In the genomic region with DNA sequence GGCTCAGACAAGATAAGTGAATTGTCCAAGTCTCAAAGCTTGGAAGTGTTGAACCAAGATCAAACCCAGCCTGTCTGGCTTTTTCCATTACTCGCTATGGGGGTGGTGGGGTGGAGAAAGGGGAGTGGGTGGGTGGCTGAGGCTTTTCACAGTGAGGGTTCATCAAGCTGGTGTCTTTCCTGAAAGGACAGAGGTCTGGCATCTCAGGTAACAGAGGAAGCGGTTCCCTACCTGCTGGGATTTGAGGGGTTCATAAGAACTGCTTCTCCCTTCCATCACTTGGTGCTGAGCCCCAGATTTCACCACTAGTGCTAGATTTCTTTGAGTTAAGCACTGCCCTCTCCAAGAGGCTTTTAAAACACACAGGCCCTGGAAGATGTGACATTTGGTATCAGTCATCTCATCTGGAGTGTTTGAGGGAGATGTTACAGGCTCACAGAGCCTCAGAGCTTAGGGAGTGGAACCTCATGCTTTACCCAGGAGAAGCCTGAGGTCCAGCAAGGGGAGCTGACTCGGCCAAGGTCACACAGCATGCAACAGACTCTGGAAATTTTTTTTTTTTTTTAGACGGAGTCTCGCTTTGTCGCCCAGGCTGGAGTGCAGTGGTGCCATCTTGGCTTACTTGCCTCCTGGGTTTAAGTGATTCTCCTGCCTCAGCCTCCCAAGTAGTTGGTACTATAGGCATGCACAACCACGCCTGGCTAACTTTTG, we compare ENCODE assay signal across 24 cellular contexts. TPM values are rescaled to one million over a fixed set of nuclear protein-coding genes. Genes with fewer than 3 reads are reported as not detected.
DNase-seq lines count a peak whose midpoint lies in the region; ATAC-seq and TF ChIP-seq lines count a peak whose summit lies in the region.
"Had no signal": no experiment of that assay in that cellular context is flagged by ENCODE, and none has a peak within 500 bp of the region (broad histone marks: within the 10 kb centered on the region; RNA-seq: fewer than 3 reads in every experiment).

No MANE protein-coding gene starts in this region.

- H3K4me1 ChIP-seq in body of pancreas: peaks cover 44% of the 10 kb centered on the region
- H3K4me1 ChIP-seq in sigmoid colon: peaks cover 0 to 7% (median 5%) of the 10 kb centered on the region in 4 donors

- no peaks in the 10 kb centered on the region for H3K27me3 ChIP-seq in body of pancreas
- no peaks in the 10 kb centered on the region for H3K27me3 ChIP-seq in sigmoid colon
- H3K27me3 ChIP-seq: SJSA1 had no signal

- intact Hi-C loops in activated CD4-positive, alpha-beta T cell treated with anti-CD3 and anti-CD28 coated beads for 36 hours (cut with DNase I, micrococcal nuclease): no loop called here
- intact Hi-C loops in body of pancreas (cut with DNase I) (loop anchor here (10.0 kb wide), 1 partner anchor 99 kb away; no protein-coding TSS in a partner anchor), sigmoid colon (cut with DNase I) (no loop called here)

- TF ChIP-seq CTCF in body of pancreas (IDR thresholded peaks at IDR 0.05) (no peak), mesothelial cell of epicardium (IDR thresholded peaks at IDR 0.05; ENCODE audit: unreplicated experiment) (no peak), sigmoid colon (IDR thresholded peaks at IDR 0.05) (no peak)

- no peak overlapping the region for H3K27ac Mint-ChIP-seq in activated CD4-positive, alpha-beta T cell treated with anti-CD3 and anti-CD28 coated beads for 36 hours
- H3K27ac Mint-ChIP-seq in mesothelial cell of epicardium: peak overlapping the region; percentile 85
- H3K27ac Mint-ChIP-seq: B cell, H9, HFFc6 had no signal

- POLR2A ChIA-PET in activated CD4-positive, alpha-beta T cell treated with anti-CD3 and anti-CD28 coated beads for 36 hours (lab: Charles Lee): interaction anchor here (1.0 kb wide), 1 partner anchor 11 kb away, joined by 3 read pairs; no protein-coding TSS in a partner anchor

- H3K27ac ChIP-seq in body of pancreas (peak overlapping the region in 3 of 4 donors; percentile 64 to 67 (median 66)), sigmoid colon (no peak overlapping the region)
- H3K27ac ChIP-seq: 22Rv1, GM23248, SJSA1 had no signal

- ATAC-seq in activated CD4-positive, alpha-beta T cell treated with anti-CD3 and anti-CD28 coated beads for 36 hours: peak; percentile 17
- no peak for ATAC-seq in body of pancreas
- ATAC-seq: PC-3, Right ventricle myocardium inferior had no signal

- H3K9me3 ChIP-seq in body of pancreas: no peaks in the 10 kb centered on the region
- no peaks in the 10 kb centered on the region for H3K9me3 ChIP-seq in sigmoid colon
- H3K9me3 ChIP-seq: SJSA1 had no signal

- WGBS in body of pancreas, 2 donors: 68 to 76% methylated on average over 7 of the region's 7 CpGs
- 90 to 94% methylated on average over 7 of the region's 7 CpGs for WGBS in sigmoid colon, 2 donors

- H3K36me3 Mint-ChIP-seq in activated CD4-positive, alpha-beta T cell treated with anti-CD3 and anti-CD28 coated beads for 36 hours (ENCODE audit: low read depth): no peaks in the 10 kb centered on the region
- H3K36me3 Mint-ChIP-seq in mesothelial cell of epicardium: no peaks in the 10 kb centered on the region

- CTCF ChIA-PET in activated CD4-positive, alpha-beta T cell treated with anti-CD3 and anti-CD28 coated beads for 36 hours (lab: Charles Lee): interaction anchor here (0.6 to 3.0 kb wide), 8 partner anchors 10 to 525 kb away, joined by 3 to 10 read pairs (median 4); no protein-coding TSS in a partner anchor

- no peaks in the 10 kb centered on the region for H3K36me3 ChIP-seq in body of pancreas (replicated peaks in 1 of 2; ENCODE audit: insufficient read depth in 1 of 2, low read depth in 2 of 2)
- H3K36me3 ChIP-seq in sigmoid colon: no peaks in the 10 kb centered on the region
- H3K36me3 ChIP-seq: SJSA1 had no signal

- TF ChIP-seq POLR2A in body of pancreas (IDR thresholded peaks at IDR 0.05) (no peak), sigmoid colon (IDR thresholded peaks at IDR 0.05) (no peak)

- no peaks in the 10 kb centered on the region for H3K27me3 Mint-ChIP-seq in activated CD4-positive, alpha-beta T cell treated with anti-CD3 and anti-CD28 coated beads for 36 hours
- no peaks in the 10 kb centered on the region for H3K27me3 Mint-ChIP-seq in mesothelial cell of epicardium (ENCODE audit: low read depth)

- TF ChIP-seq EP300 in sigmoid colon (IDR thresholded peaks at IDR 0.05): no peak

- no peak overlapping the region for H3K4me3 Mint-ChIP-seq in activated CD4-positive, alpha-beta T cell treated with anti-CD3 and anti-CD28 coated beads for 36 hours
- H3K4me3 Mint-ChIP-seq in mesothelial cell of epicardium: no peak overlapping the region
- H3K4me3 Mint-ChIP-seq: B cell, H9, HFFc6 had no signal

- no peak overlapping the region for H3K4me3 ChIP-seq in body of pancreas
- H3K4me3 ChIP-seq in sigmoid colon: no peak overlapping the region
- H3K4me3 ChIP-seq: GM23248, SJSA1 had no signal

- peaks cover 4% of the 10 kb centered on the region for H3K4me1 Mint-ChIP-seq in activated CD4-positive, alpha-beta T cell treated with anti-CD3 and anti-CD28 coated beads for 36 hours
- peaks cover 43% of the 10 kb centered on the region for H3K4me1 Mint-ChIP-seq in mesothelial cell of epicardium
- H3K4me1 Mint-ChIP-seq: B cell had no signal

- no peak for DNase-seq in activated CD4-positive, alpha-beta T cell treated with anti-CD3 and anti-CD28 coated beads for 36 hours
- DNase-seq in activated CD4-positive, alpha-beta T cell treated with anti-CD3 and anti-CD28 coated beads for 48 hours: no peak
- peak in 1 of 4 donors; percentile 10 for DNase-seq in body of pancreas
- no peak for DNase-seq in mesothelial cell of epicardium (ENCODE audit: low spot score in 2 of 2, unreplicated experiment in 2 of 2)
- peak; percentile 22 for DNase-seq in sigmoid colon
- no peak for DNase-seq in SKM-1 (lab: John Stamatoyannopoulos, UW; ENCODE audit: unreplicated experiment)
- DNase-seq in NCI-H2107 (lab: John Stamatoyannopoulos, UW): no peak
- DNase-seq in mesenteric fat pad (ENCODE audit: low spot score): no peak
- DNase-seq: Calu3, DMS153, GM23248, H9, HFFc6, Kasumi-1, NCI-H1092 treated with DMSO at 0.1 percent for 48 hours, NCI-H1436, NCI-H187, NCI-H524, NCI-H748 treated with DMSO at 0.1 percent for 48 hours, PC-3 had no signal

- no peaks in the 10 kb centered on the region for H3K9me3 Mint-ChIP-seq in activated CD4-positive, alpha-beta T cell treated with anti-CD3 and anti-CD28 coated beads for 36 hours (ENCODE audit: low read depth)
- no peaks in the 10 kb centered on the region for H3K9me3 Mint-ChIP-seq in mesothelial cell of epicardium
- H3K9me3 Mint-ChIP-seq: H9, HFFc6 had no signal

RNA-seq across cellular contexts. Expression of gene VEGFA, which starts 6.0 kb away (rescaled TPM):
- 10 to 100 TPM; 64.6 to 72.8 TPM for total RNA-seq in activated CD4-positive, alpha-beta T cell treated with anti-CD3 and anti-CD28 coated beads for 36 hours
- total RNA-seq in body of pancreas (100 to 1,000 TPM in 1 of 2 donors, 10 to 100 TPM in 1; 84.8 to 272 TPM), mesothelial cell of epicardium (181 to 186 TPM (median 185 TPM) in 3 replicates), sigmoid colon (10 to 100 TPM; 20.9 to 60.9 (median 28.5) TPM), mesenteric fat pad (498 TPM)
- 100 to 1,000 TPM in 1 of 3 donors, 10 to 100 TPM in 2; 11.1 to 111 (median 34.8) TPM for polyA plus RNA-seq in sigmoid colon

Comparison
In these comparisons a context has a peak if more than half of its experiments do, and no peak if none do; other contexts are left out.
1. H3K27ac ChIP-seq: peak in body of pancreas (3 of 4); none in sigmoid colon (0 of 4).